26 cellular contexts compared by ENCODE assay signal in genomic region chr1:245791410-245792312, GRCh38.
DNase-seq lines count a peak whose midpoint lies in the region; ATAC-seq and TF ChIP-seq lines count a peak whose summit lies in the region.
"Had no signal": no experiment of that assay in that cellular context is flagged by ENCODE, and none has a peak within 500 bp of the region (broad histone marks: within the 10 kb centered on the region; RNA-seq: fewer than 3 reads in every experiment).

No MANE protein-coding gene starts in this region.

- no peak overlapping the region for H3K4me3 ChIP-seq in fibroblast of the aortic adventitia (ENCODE audit: low read depth, low read length)
- H3K4me3 ChIP-seq: skin epidermis, thyroid gland had no signal

- H3K9me3 Mint-ChIP-seq in activated T-helper 17 cell treated with anti-CD3 and anti-CD28 coated beads, Interleukin-2, amount 50 U/mL, for 72 hours: no peaks in the 10 kb centered on the region
- H3K9me3 Mint-ChIP-seq: activated T-cell treated with anti-CD3 and anti-CD28 coated beads, Interleukin-2, amount 50 U/mL, for 24 hours; CD8-positive, alpha-beta memory T cell; H9; stimulated activated naive CD8-positive, alpha-beta T cell treated with anti-CD3 and anti-CD28 coated beads, Interleukin-15, amount 100 ng/mL, for 72 hours had no signal

- DNase-seq in EH (ENCODE audit: low read depth) (peak; percentile 43), fibroblast of the aortic adventitia (ENCODE audit: low read depth) (peak; percentile 89), left kidney (ENCODE audit: low read depth, low spot score) (peak; percentile 51)
- DNase-seq: activated CD4-positive, alpha-beta T cell treated with anti-CD3 and anti-CD28 coated beads for 48 hours; activated T-cell treated with anti-CD3 and anti-CD28 coated beads, Interleukin-2, amount 50 U/mL, for 24 hours; brain microvascular endothelial cell; CD8-positive, alpha-beta memory T cell; effector CD4-positive, alpha-beta T cell; foreskin keratinocyte; H9; KBM-7; midbrain; MM.1S; naive thymus-derived CD4-positive, alpha-beta T cell; NCI-H2107; stimulated activated CD8-positive, alpha-beta memory T cell treated with anti-CD3 and anti-CD28 coated beads, Interleukin-4, amount 100 ng/mL, for 48 hours; stimulated activated naive CD8-positive, alpha-beta T cell treated with anti-CD3 and anti-CD28 coated beads, Interleukin-15, amount 100 ng/mL, for 72 hours; thyroid gland; WERI-Rb-1 had no signal

- H3K27me3 Mint-ChIP-seq in activated T-helper 17 cell treated with anti-CD3 and anti-CD28 coated beads, Interleukin-2, amount 50 U/mL, for 72 hours: no peaks in the 10 kb centered on the region
- H3K27me3 Mint-ChIP-seq: activated T-cell treated with anti-CD3 and anti-CD28 coated beads, Interleukin-2, amount 50 U/mL, for 24 hours; CD8-positive, alpha-beta memory T cell; naive thymus-derived CD4-positive, alpha-beta T cell; stimulated activated naive CD8-positive, alpha-beta T cell treated with anti-CD3 and anti-CD28 coated beads, Interleukin-15, amount 100 ng/mL, for 72 hours had no signal

- no peak overlapping the region for H3K4me3 Mint-ChIP-seq in activated T-helper 17 cell treated with anti-CD3 and anti-CD28 coated beads, Interleukin-2, amount 50 U/mL, for 72 hours
- H3K4me3 Mint-ChIP-seq: activated T-cell treated with anti-CD3 and anti-CD28 coated beads, Interleukin-2, amount 50 U/mL, for 24 hours; CD8-positive, alpha-beta memory T cell; H9; naive thymus-derived CD4-positive, alpha-beta T cell; stimulated activated naive CD8-positive, alpha-beta T cell treated with anti-CD3 and anti-CD28 coated beads, Interleukin-15, amount 100 ng/mL, for 72 hours had no signal

- H3K27ac Mint-ChIP-seq in activated T-helper 17 cell treated with anti-CD3 and anti-CD28 coated beads, Interleukin-2, amount 50 U/mL, for 72 hours: no peak overlapping the region
- H3K27ac Mint-ChIP-seq: activated T-cell treated with anti-CD3 and anti-CD28 coated beads, Interleukin-2, amount 50 U/mL, for 24 hours; H9; naive thymus-derived CD4-positive, alpha-beta T cell; stimulated activated naive CD8-positive, alpha-beta T cell treated with anti-CD3 and anti-CD28 coated beads, Interleukin-15, amount 100 ng/mL, for 72 hours had no signal

- H3K36me3 Mint-ChIP-seq in activated T-helper 17 cell treated with anti-CD3 and anti-CD28 coated beads, Interleukin-2, amount 50 U/mL, for 72 hours (ENCODE audit: low read depth): no peaks in the 10 kb centered on the region

- no peaks in the 10 kb centered on the region for H3K4me1 Mint-ChIP-seq in activated T-helper 17 cell treated with anti-CD3 and anti-CD28 coated beads, Interleukin-2, amount 50 U/mL, for 72 hours
- H3K4me1 Mint-ChIP-seq: CD8-positive, alpha-beta memory T cell; H9; stimulated activated naive CD8-positive, alpha-beta T cell treated with anti-CD3 and anti-CD28 coated beads, Interleukin-15, amount 100 ng/mL, for 72 hours had no signal

- ATAC-seq in SK-N-SH treated with all-trans-retinoic acid at 6 μM for 48 hours (peak; percentile 85), GM19467 (IDR thresholded peaks at IDR 0.05; ENCODE audit: unreplicated experiment) (no peak), HG03135 (IDR thresholded peaks at IDR 0.05; ENCODE audit: unreplicated experiment) (no peak), HG03280 (IDR thresholded peaks at IDR 0.05; ENCODE audit: unreplicated experiment) (no peak)
- ATAC-seq in activated T-helper 17 cell treated with anti-CD3 and anti-CD28 coated beads, Interleukin-2, amount 50 U/mL, for 72 hours (replicated peaks): no peak
- ATAC-seq: foreskin keratinocyte; left lobe of liver; naive thymus-derived CD4-positive, alpha-beta T cell; stimulated activated naive CD8-positive, alpha-beta T cell treated with anti-CD3 and anti-CD28 coated beads, Interleukin-15, amount 100 ng/mL, for 72 hours had no signal

- no peak for TF ChIP-seq CTCF in fibroblast of the aortic adventitia (IDR thresholded peaks at IDR 0.05; ENCODE audit: insufficient read depth, low read length)

TF ChIP-seq in SK-N-SH treated with all-trans-retinoic acid at 6 μM for 48 hours, 23 proteins besides CTCF, POLR2A, EP300 and RAD21 (continues in another document):
- TF ChIP-seq PPARA (CRISPR knock-in tag; IDR thresholded peaks at IDR 0.05; ENCODE audit: borderline replicate concordance) (no peak), CSRNP3 (CRISPR knock-in tag; IDR thresholded peaks at IDR 0.05) (peak; percentile 82; the same call in 1 of the 2 replicates), ZNF8 (CRISPR knock-in tag; IDR thresholded peaks at IDR 0.05) (no peak), ZNF565 (CRISPR knock-in tag; conservative IDR thresholded peaks at IDR 0.05; ENCODE audit: low read depth) (no peak), ISL1 (CRISPR knock-in tag; IDR thresholded peaks at IDR 0.05) (peak; percentile 96), OSR1 (CRISPR knock-in tag; IDR thresholded peaks at IDR 0.05) (no peak), SNAI2 (CRISPR knock-in tag; IDR thresholded peaks at IDR 0.05) (no peak), ZC3H10 (CRISPR knock-in tag; IDR thresholded peaks at IDR 0.05) (peak; percentile 62; the same call in 1 of the 2 replicates), POU6F1 (CRISPR knock-in tag; IDR thresholded peaks at IDR 0.05; ENCODE audit: borderline replicate concordance, low read depth) (peak; percentile 63; the same call in 1 of the 2 replicates), RARB (CRISPR knock-in tag; IDR thresholded peaks at IDR 0.05) (peak; percentile 44; the same call in 1 of the 2 replicates), TSHZ2 (CRISPR knock-in tag; IDR thresholded peaks at IDR 0.05) (peak; percentile 87; the same call in 1 of the 2 replicates), ZNF70 (CRISPR knock-in tag; IDR thresholded peaks at IDR 0.05) (no peak), CREB5 (CRISPR knock-in tag; IDR thresholded peaks at IDR 0.05; ENCODE audit: low read depth) (no peak)
